ENCODE assay signal across 16 cellular contexts in genomic region chr11:64203421-64204079, GRCh38. TPM values are rescaled to one million over a fixed set of nuclear protein-coding genes. Genes with fewer than 3 reads are reported as not detected.
DNase-seq lines count a peak whose midpoint lies in the region; ATAC-seq lines count a peak whose summit lies in the region.
"Had no signal": no experiment of that assay in that cellular context is flagged by ENCODE, and none has a peak within 500 bp of the region (broad histone marks: within the 10 kb centered on the region; RNA-seq: fewer than 3 reads in every experiment).

No MANE protein-coding gene starts in this region.

- no peaks in the 10 kb centered on the region for H3K9me3 ChIP-seq in HUES64 (ENCODE audit: insufficient read depth, low read depth, low read length)
- H3K9me3 ChIP-seq in trophoblast cell (ENCODE audit: insufficient read depth, low read depth, low read length) = no peaks in the 10 kb centered on the region
- H3K9me3 ChIP-seq: heart right ventricle, pancreas, uterus had no signal

- no peaks in the 10 kb centered on the region for H3K79me2 ChIP-seq in trophoblast cell (ENCODE audit: control insufficient read depth, insufficient read depth, low read length, poor library complexity)

- ATAC-seq in effector memory CD8-positive, alpha-beta T cell (replicated peaks) = no peak
- ATAC-seq in stimulated activated effector memory CD8-positive, alpha-beta T cell treated with anti-CD3 and anti-CD28 coated beads, Interleukin-12 subunit alpha, Interleukin-12 subunit beta, amount 100 ng/mL, for 72 hours = no peak

- intact Hi-C loops in activated naive CD4-positive, alpha-beta T cell treated with anti-CD3 and anti-CD28 coated beads for 36 hours (cut with micrococcal nuclease) = loop anchor here (1.0 kb wide), 2 partner anchors 97 to 101 kb away; partner anchors contain the start of gene CATSPERZ

- CTCF ChIA-PET in activated naive CD4-positive, alpha-beta T cell treated with anti-CD3 and anti-CD28 coated beads for 36 hours (lab: Charles Lee) = interaction anchor here (0.9 to 7.4 kb wide), 15 partner anchors 10 to 109 kb away, joined by 3 to 89 read pairs (median 7); partner anchors contain the start of genes CATSPERZ, NUDT22, PPP1R14B and STIP1

- 0 out of 2 replicates have a peak overlapping the region, but pooled peaks have one; percentile 24 for H3K9ac ChIP-seq in HUES64 (ENCODE audit: low read depth, low read length)
- H3K9ac ChIP-seq in trophoblast cell (ENCODE audit: low read length) = no peak overlapping the region

- no peaks in the 10 kb centered on the region for H3K4me1 ChIP-seq in HUES64 (ENCODE audit: insufficient read depth, low read length)
- peaks cover 0 to 7% of the 10 kb centered on the region in 2 experiments for H3K4me1 ChIP-seq in trophoblast cell (ENCODE audit: control insufficient read depth in 1 of 2, insufficient read depth in 2 of 2, low read length in 2 of 2)
- H3K4me1 ChIP-seq: uterus had no signal

- no peak overlapping the region for H2AFZ ChIP-seq in trophoblast cell (ENCODE audit: insufficient read depth, low read length, poor library complexity)

- no peak overlapping the region for H4K8ac ChIP-seq in trophoblast cell (ENCODE audit: low read depth, low read length)

- H2BK5ac ChIP-seq in trophoblast cell (ENCODE audit: low read depth, low read length, poor library complexity) = no peak overlapping the region

- no peak overlapping the region for H3K4me3 Mint-ChIP-seq in activated naive CD4-positive, alpha-beta T cell treated with anti-CD3 and anti-CD28 coated beads for 36 hours
- H3K4me3 Mint-ChIP-seq in effector memory CD8-positive, alpha-beta T cell = no peak overlapping the region
- H3K4me3 Mint-ChIP-seq in stimulated activated effector memory CD8-positive, alpha-beta T cell treated with anti-CD3 and anti-CD28 coated beads, Interleukin-12 subunit alpha, Interleukin-12 subunit beta, amount 100 ng/mL, for 72 hours = no peak overlapping the region

- H3K4ac ChIP-seq in trophoblast cell (ENCODE audit: low read depth, low read length) = no peak overlapping the region

- H3K23ac ChIP-seq in trophoblast cell (ENCODE audit: low read length) = no peak overlapping the region

- WGBS in HUES64 = 95% methylated on average over 27 of the region's 27 CpGs
- no CpG with 5 or more reads among the region's 27 CpGs for WGBS in trophoblast cell (ENCODE audit: extremely low coverage, insufficient coverage, insufficient read length)

- H3K27ac ChIP-seq in HUES64 (ENCODE audit: low read depth, low read length) (no peak overlapping the region), trophoblast cell (ENCODE audit: low read depth, low read length) (no peak overlapping the region)
- H3K27ac ChIP-seq: coronary artery, pancreas had no signal

- peaks cover 63% of the 10 kb centered on the region for H3K36me3 Mint-ChIP-seq in activated naive CD4-positive, alpha-beta T cell treated with anti-CD3 and anti-CD28 coated beads for 36 hours (ENCODE audit: low read depth)
- H3K36me3 Mint-ChIP-seq in effector memory CD8-positive, alpha-beta T cell (ENCODE audit: insufficient read depth) = peaks cover 86% of the 10 kb centered on the region
- no peaks in the 10 kb centered on the region for H3K36me3 Mint-ChIP-seq in stimulated activated effector memory CD8-positive, alpha-beta T cell treated with anti-CD3 and anti-CD28 coated beads, Interleukin-12 subunit alpha, Interleukin-12 subunit beta, amount 100 ng/mL, for 72 hours

- H3K18ac ChIP-seq in trophoblast cell (ENCODE audit: low read length) = no peak overlapping the region

- no peak overlapping the region for H2BK120ac ChIP-seq in trophoblast cell (ENCODE audit: insufficient read depth, low read length, poor library complexity)

- H4K91ac ChIP-seq in trophoblast cell (ENCODE audit: low read depth, low read length) = no peak overlapping the region

- H3K4me3 ChIP-seq in HUES64 (ENCODE audit: low read length) = no peak overlapping the region
- no peak overlapping the region for H3K4me3 ChIP-seq in trophoblast cell (ENCODE audit: low read depth, low read length)
- H3K4me3 ChIP-seq: coronary artery, heart right ventricle, pancreas, uterus had no signal

- no peaks in the 10 kb centered on the region for H3K27me3 Mint-ChIP-seq in activated naive CD4-positive, alpha-beta T cell treated with anti-CD3 and anti-CD28 coated beads for 36 hours (ENCODE audit: low read depth)
- H3K27me3 Mint-ChIP-seq in effector memory CD8-positive, alpha-beta T cell = no peaks in the 10 kb centered on the region
- H3K27me3 Mint-ChIP-seq: CD4-positive, alpha-beta memory T cell had no signal

- H3K4me1 Mint-ChIP-seq in activated naive CD4-positive, alpha-beta T cell treated with anti-CD3 and anti-CD28 coated beads for 36 hours (ENCODE audit: low read depth) = peaks cover 40% of the 10 kb centered on the region
- H3K4me1 Mint-ChIP-seq in effector memory CD8-positive, alpha-beta T cell (ENCODE audit: low read depth in 2 of 2) = peaks cover 24 to 28% of the 10 kb centered on the region in 2 donors
- H3K4me1 Mint-ChIP-seq in stimulated activated effector memory CD8-positive, alpha-beta T cell treated with anti-CD3 and anti-CD28 coated beads, Interleukin-12 subunit alpha, Interleukin-12 subunit beta, amount 100 ng/mL, for 72 hours = peaks cover 50% of the 10 kb centered on the region

- H3K27me3 ChIP-seq in HUES64 (ENCODE audit: insufficient read depth, low read length) (no peaks in the 10 kb centered on the region), trophoblast cell (ENCODE audit: insufficient read depth, low read length) (no peaks in the 10 kb centered on the region)
- H3K27me3 ChIP-seq: heart right ventricle, pancreas, uterus had no signal

- no peak overlapping the region for H4K12ac ChIP-seq in trophoblast cell (ENCODE audit: low read depth, low read length)

- H3K36me3 ChIP-seq in HUES64 (ENCODE audit: insufficient read depth, low read length) (peaks cover 89% of the 10 kb centered on the region), trophoblast cell (ENCODE audit: control insufficient read depth in 1 of 2, insufficient read depth in 2 of 2, low read length in 2 of 2) (peaks cover 65 to 80% of the 10 kb centered on the region in 2 experiments)
- H3K36me3 ChIP-seq: uterus had no signal

- no peak overlapping the region for H2BK12ac ChIP-seq in trophoblast cell (ENCODE audit: low read length)

- H2AK5ac ChIP-seq in trophoblast cell (ENCODE audit: low read length) = no peak overlapping the region

- H3K14ac ChIP-seq in trophoblast cell (ENCODE audit: low read length) = no peak overlapping the region

- H3K79me1 ChIP-seq in trophoblast cell (ENCODE audit: low read length) = no peaks in the 10 kb centered on the region

- H3K27ac Mint-ChIP-seq in activated naive CD4-positive, alpha-beta T cell treated with anti-CD3 and anti-CD28 coated beads for 36 hours = peak overlapping the region; percentile 89
- H3K27ac Mint-ChIP-seq in effector memory CD8-positive, alpha-beta T cell = peak overlapping the region; percentile 67 to 77
- peak overlapping the region; percentile 68 for H3K27ac Mint-ChIP-seq in stimulated activated effector memory CD8-positive, alpha-beta T cell treated with anti-CD3 and anti-CD28 coated beads, Interleukin-12 subunit alpha, Interleukin-12 subunit beta, amount 100 ng/mL, for 72 hours

- H3K9me3 Mint-ChIP-seq in activated naive CD4-positive, alpha-beta T cell treated with anti-CD3 and anti-CD28 coated beads for 36 hours = no peaks in the 10 kb centered on the region
- H3K9me3 Mint-ChIP-seq in effector memory CD8-positive, alpha-beta T cell = no peaks in the 10 kb centered on the region
- H3K9me3 Mint-ChIP-seq in stimulated activated effector memory CD8-positive, alpha-beta T cell treated with anti-CD3 and anti-CD28 coated beads, Interleukin-12 subunit alpha, Interleukin-12 subunit beta, amount 100 ng/mL, for 72 hours = no peaks in the 10 kb centered on the region

- no peak for DNase-seq in activated naive CD4-positive, alpha-beta T cell treated with anti-CD3 and anti-CD28 coated beads for 36 hours
- DNase-seq in activated naive CD4-positive, alpha-beta T cell (lab: John Stamatoyannopoulos, UW) = no peak
- DNase-seq in effector memory CD8-positive, alpha-beta T cell = no peak
- no peak for DNase-seq in stimulated activated effector memory CD8-positive, alpha-beta T cell treated with anti-CD3 and anti-CD28 coated beads, Interleukin-12 subunit alpha, Interleukin-12 subunit beta, amount 100 ng/mL, for 72 hours (ENCODE audit: low spot score in 2 of 2)
- no peak for DNase-seq in NOMO-1 treated with DMSO at 0.1 percent for 48 hours (lab: John Stamatoyannopoulos, UW; ENCODE audit: unreplicated experiment)
- DNase-seq in trophoblast cell = no peak
- no peak for DNase-seq in activated T-cell treated with anti-CD3 and anti-CD28 coated beads, Interleukin-2, amount 50 U/mL, for 1 hour
- DNase-seq: activated CD4-positive, alpha-beta T cell treated with anti-CD3 and anti-CD28 coated beads for 48 hours; CD4-positive, alpha-beta memory T cell; heart right ventricle; pancreas; right cardiac atrium; stimulated activated CD4-positive, alpha-beta T cell treated with anti-CD3 and anti-CD28 coated beads, Interleukin-12 subunit alpha, Interleukin-12 subunit beta, amount 100 ng/mL, for 4 hours; uterus had no signal

- no peak overlapping the region for H3K4me2 ChIP-seq in trophoblast cell (ENCODE audit: low read length)

RNA-seq across cellular contexts. Expression of gene FERMT3, which starts 3.0 kb away (rescaled TPM):
- 100 to 1,000 TPM; 176 to 178 TPM for total RNA-seq in activated naive CD4-positive, alpha-beta T cell treated with anti-CD3 and anti-CD28 coated beads for 36 hours
- 0.90 TPM for polyA plus RNA-seq in HUES64 (2013, experiment 1 of 2)
- polyA plus RNA-seq in HUES64 (2013, experiment 2 of 2) = 0.63 TPM
- polyA plus RNA-seq in trophoblast cell (2013) = 1.0 and 1.2 TPM in 2 replicates

RNA-seq across cellular contexts. Expression of gene STIP1, which starts 17.6 kb away (rescaled TPM):
- total RNA-seq in activated naive CD4-positive, alpha-beta T cell treated with anti-CD3 and anti-CD28 coated beads for 36 hours = 100 to 1,000 TPM; 264 to 272 TPM
- 262 TPM for polyA plus RNA-seq in HUES64 (2013, experiment 1 of 2)
- polyA plus RNA-seq in HUES64 (2013, experiment 2 of 2) = 239 TPM
- 192 TPM in 2 replicates for polyA plus RNA-seq in trophoblast cell (2013)

RNA-seq across cellular contexts. Expression of gene TRPT1, which starts 22.4 kb away (rescaled TPM):
- 10 to 100 TPM; 18.2 to 18.3 TPM for total RNA-seq in activated naive CD4-positive, alpha-beta T cell treated with anti-CD3 and anti-CD28 coated beads for 36 hours
- polyA plus RNA-seq in HUES64 (2013, experiment 1 of 2) = 28.2 TPM
- 37.1 TPM for polyA plus RNA-seq in HUES64 (2013, experiment 2 of 2)
- polyA plus RNA-seq in trophoblast cell (2013) = 49.3 and 50.0 TPM in 2 replicates

RNA-seq across cellular contexts. Expression of gene NUDT22, which starts 22.5 kb away (rescaled TPM):
- total RNA-seq in activated naive CD4-positive, alpha-beta T cell treated with anti-CD3 and anti-CD28 coated beads for 36 hours = 10 to 100 TPM; 51.4 to 51.9 TPM
- polyA plus RNA-seq in HUES64 (2013, experiment 1 of 2) = 24.0 TPM
- polyA plus RNA-seq in HUES64 (2013, experiment 2 of 2) = 23.5 TPM
- polyA plus RNA-seq in trophoblast cell (2013) = 49.2 and 52.1 TPM in 2 replicates

RNA-seq across cellular contexts. Expression of gene DNAJC4, which starts 26.8 kb away (rescaled TPM):
- total RNA-seq in activated naive CD4-positive, alpha-beta T cell treated with anti-CD3 and anti-CD28 coated beads for 36 hours = 10 to 100 TPM; 16.9 to 19.3 TPM
- polyA plus RNA-seq in HUES64 (2013, experiment 1 of 2) = 14.8 TPM
- 23.0 TPM for polyA plus RNA-seq in HUES64 (2013, experiment 2 of 2)
- 32.7 and 35.1 TPM in 2 replicates for polyA plus RNA-seq in trophoblast cell (2013)
